Comparison of ENCODE assay signal across 9 cellular contexts in genomic region chr7:75966209-75966961, GRCh38. TPM values are rescaled to one million over a fixed set of nuclear protein-coding genes. Genes with fewer than 3 reads are reported as not detected.
DNase-seq lines count a peak whose midpoint lies in the region; ATAC-seq and TF ChIP-seq lines count a peak whose summit lies in the region.
"Had no signal": no experiment of that assay in that cellular context is flagged by ENCODE, and none has a peak within 500 bp of the region (broad histone marks: within the 10 kb centered on the region; RNA-seq: fewer than 3 reads in every experiment).

No MANE protein-coding gene starts in this region.

- peak overlapping the region; percentile 18 for H3K27ac Mint-ChIP-seq in type B pancreatic cell
- no peak overlapping the region for H3K27ac Mint-ChIP-seq in activated T-cell treated with anti-CD3 and anti-CD28 coated beads, Interleukin-2, amount 50 U/mL, for 24 hours

- ATAC-seq in lower lobe of right lung: peak; percentile 35 to 56
- ATAC-seq in GM19455 (IDR thresholded peaks at IDR 0.05; ENCODE audit: unreplicated experiment): no peak

- H3K4me3 ChIP-seq in lower lobe of right lung: no peak overlapping the region

- intact Hi-C loops in lower lobe of right lung (cut with DNase I): no loop called here

- H3K9me3 Mint-ChIP-seq in type B pancreatic cell: no peaks in the 10 kb centered on the region
- H3K9me3 Mint-ChIP-seq in activated T-cell treated with anti-CD3 and anti-CD28 coated beads, Interleukin-2, amount 50 U/mL, for 24 hours: no peaks in the 10 kb centered on the region
- H3K9me3 Mint-ChIP-seq: central memory CD8-positive, alpha-beta T cell had no signal

- peak; percentile 55 for DNase-seq in NCI-H510A (lab: John Stamatoyannopoulos, UW)
- DNase-seq in NCI-H510A treated with DMSO at 0.1 percent for 48 hours (lab: John Stamatoyannopoulos, UW): no peak
- no peak for DNase-seq in lower lobe of right lung
- no peak for DNase-seq in type B pancreatic cell (ENCODE audit: extremely low spot score, unreplicated experiment)
- no peak for DNase-seq in activated T-cell treated with anti-CD3 and anti-CD28 coated beads, Interleukin-2, amount 50 U/mL, for 24 hours
- DNase-seq in kidney tubule cell (ENCODE audit: low spot score): no peak

- peaks cover 39% of the 10 kb centered on the region for H3K4me1 ChIP-seq in lower lobe of right lung

- no peaks in the 10 kb centered on the region for H3K27me3 Mint-ChIP-seq in type B pancreatic cell
- H3K27me3 Mint-ChIP-seq in activated T-cell treated with anti-CD3 and anti-CD28 coated beads, Interleukin-2, amount 50 U/mL, for 24 hours: no peaks in the 10 kb centered on the region
- H3K27me3 Mint-ChIP-seq: central memory CD8-positive, alpha-beta T cell had no signal

- H3K27ac ChIP-seq in cingulate gyrus (ENCODE audit: low read depth, low read length): peak overlapping the region; percentile 80
- peak overlapping the region; percentile 79 for H3K27ac ChIP-seq in lower lobe of right lung

- no peak overlapping the region for H3K4me3 Mint-ChIP-seq in type B pancreatic cell
- H3K4me3 Mint-ChIP-seq in activated T-cell treated with anti-CD3 and anti-CD28 coated beads, Interleukin-2, amount 50 U/mL, for 24 hours: no peak overlapping the region
- H3K4me3 Mint-ChIP-seq: central memory CD8-positive, alpha-beta T cell had no signal

- peaks cover 47% of the 10 kb centered on the region for H3K4me1 Mint-ChIP-seq in type B pancreatic cell (ENCODE audit: unreplicated experiment)
- no peaks in the 10 kb centered on the region for H3K4me1 Mint-ChIP-seq in activated T-cell treated with anti-CD3 and anti-CD28 coated beads, Interleukin-2, amount 50 U/mL, for 24 hours (ENCODE audit: low read depth)

- no peaks in the 10 kb centered on the region for H3K9me3 ChIP-seq in lower lobe of right lung

- TF ChIP-seq CTCF in lower lobe of right lung (IDR thresholded peaks at IDR 0.05) (no peak), type B pancreatic cell (conservative IDR thresholded peaks at IDR 0.05) (no peak)

- H3K36me3 ChIP-seq in lower lobe of right lung: peaks cover 34% of the 10 kb centered on the region

- H3K36me3 Mint-ChIP-seq in type B pancreatic cell: peaks cover 13% of the 10 kb centered on the region
- peaks cover 39% of the 10 kb centered on the region for H3K36me3 Mint-ChIP-seq in activated T-cell treated with anti-CD3 and anti-CD28 coated beads, Interleukin-2, amount 50 U/mL, for 24 hours (ENCODE audit: low read depth)

- no peaks in the 10 kb centered on the region for H3K27me3 ChIP-seq in lower lobe of right lung (ENCODE audit: low read depth)

RNA-seq across cellular contexts. Expression of gene TMEM120A, which starts 28.0 kb away (rescaled TPM):
- 42.7 TPM for total RNA-seq in lower lobe of right lung
- 22.5 and 37.1 TPM in 2 replicates for total RNA-seq in type B pancreatic cell (ENCODE audit: low replicate concordance)

RNA-seq across cellular contexts. Expression of gene POR, which starts 51.4 kb away (rescaled TPM):
- total RNA-seq in lower lobe of right lung (244 TPM), type B pancreatic cell (ENCODE audit: low replicate concordance) (122 and 153 TPM in 2 replicates)
